8 cellular contexts compared by ENCODE assay signal in the genomic region with DNA sequence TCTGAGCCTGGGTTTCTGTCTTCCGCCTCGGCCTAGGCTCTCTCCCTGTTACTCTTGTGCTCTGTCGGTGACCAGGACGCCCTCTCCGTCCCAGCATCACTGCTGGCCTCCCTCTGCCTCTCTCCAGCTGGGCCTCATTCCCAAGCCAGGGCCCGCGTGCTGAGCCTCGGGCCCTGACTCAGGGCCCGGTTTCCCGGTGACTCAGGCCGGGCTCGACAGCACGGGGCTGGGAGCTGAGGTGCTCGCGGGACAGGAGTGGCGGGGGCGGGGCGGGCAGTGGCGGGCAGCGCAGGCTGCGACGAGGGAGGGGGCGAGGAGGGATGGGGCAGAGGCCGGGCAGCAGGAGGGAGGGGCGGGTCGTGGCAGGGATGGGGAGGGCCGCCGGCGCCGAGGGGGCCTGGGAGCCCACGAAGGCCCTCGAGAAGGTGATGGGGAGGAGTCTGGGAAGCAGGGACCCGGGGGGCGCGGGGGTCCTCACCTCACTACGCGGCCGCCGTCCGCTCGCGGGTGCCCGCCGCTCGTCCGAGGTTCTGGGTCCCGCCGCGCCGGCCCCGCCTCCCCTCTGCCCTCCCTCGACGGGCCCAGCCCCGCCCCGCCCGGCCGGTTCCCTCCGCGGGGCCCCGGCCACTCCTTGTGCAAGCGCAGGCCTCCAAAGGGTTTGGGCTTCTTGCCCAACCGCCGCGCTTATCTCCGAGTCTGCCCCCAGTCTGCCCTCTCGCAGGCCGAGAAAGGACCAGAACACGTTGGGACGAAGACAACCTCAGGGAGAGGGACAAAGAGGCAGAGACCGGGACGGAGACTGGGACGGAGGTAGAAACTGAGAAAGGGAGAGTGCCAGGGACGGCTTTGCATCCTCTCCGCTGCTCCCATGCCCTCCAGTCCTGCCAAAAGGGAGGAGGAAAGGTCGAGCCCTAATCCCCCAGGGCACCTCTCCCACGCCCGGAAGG. TPM values are rescaled to one million over a fixed set of nuclear protein-coding genes. Genes with fewer than 3 reads are reported as not detected.
A peak's percentile ranks its signal among the peaks of the same experiment; 100 is the strongest.
DNase-seq lines count a peak whose midpoint lies in the region; ATAC-seq and TF ChIP-seq lines count a peak whose summit lies in the region.

A gene with protein sequence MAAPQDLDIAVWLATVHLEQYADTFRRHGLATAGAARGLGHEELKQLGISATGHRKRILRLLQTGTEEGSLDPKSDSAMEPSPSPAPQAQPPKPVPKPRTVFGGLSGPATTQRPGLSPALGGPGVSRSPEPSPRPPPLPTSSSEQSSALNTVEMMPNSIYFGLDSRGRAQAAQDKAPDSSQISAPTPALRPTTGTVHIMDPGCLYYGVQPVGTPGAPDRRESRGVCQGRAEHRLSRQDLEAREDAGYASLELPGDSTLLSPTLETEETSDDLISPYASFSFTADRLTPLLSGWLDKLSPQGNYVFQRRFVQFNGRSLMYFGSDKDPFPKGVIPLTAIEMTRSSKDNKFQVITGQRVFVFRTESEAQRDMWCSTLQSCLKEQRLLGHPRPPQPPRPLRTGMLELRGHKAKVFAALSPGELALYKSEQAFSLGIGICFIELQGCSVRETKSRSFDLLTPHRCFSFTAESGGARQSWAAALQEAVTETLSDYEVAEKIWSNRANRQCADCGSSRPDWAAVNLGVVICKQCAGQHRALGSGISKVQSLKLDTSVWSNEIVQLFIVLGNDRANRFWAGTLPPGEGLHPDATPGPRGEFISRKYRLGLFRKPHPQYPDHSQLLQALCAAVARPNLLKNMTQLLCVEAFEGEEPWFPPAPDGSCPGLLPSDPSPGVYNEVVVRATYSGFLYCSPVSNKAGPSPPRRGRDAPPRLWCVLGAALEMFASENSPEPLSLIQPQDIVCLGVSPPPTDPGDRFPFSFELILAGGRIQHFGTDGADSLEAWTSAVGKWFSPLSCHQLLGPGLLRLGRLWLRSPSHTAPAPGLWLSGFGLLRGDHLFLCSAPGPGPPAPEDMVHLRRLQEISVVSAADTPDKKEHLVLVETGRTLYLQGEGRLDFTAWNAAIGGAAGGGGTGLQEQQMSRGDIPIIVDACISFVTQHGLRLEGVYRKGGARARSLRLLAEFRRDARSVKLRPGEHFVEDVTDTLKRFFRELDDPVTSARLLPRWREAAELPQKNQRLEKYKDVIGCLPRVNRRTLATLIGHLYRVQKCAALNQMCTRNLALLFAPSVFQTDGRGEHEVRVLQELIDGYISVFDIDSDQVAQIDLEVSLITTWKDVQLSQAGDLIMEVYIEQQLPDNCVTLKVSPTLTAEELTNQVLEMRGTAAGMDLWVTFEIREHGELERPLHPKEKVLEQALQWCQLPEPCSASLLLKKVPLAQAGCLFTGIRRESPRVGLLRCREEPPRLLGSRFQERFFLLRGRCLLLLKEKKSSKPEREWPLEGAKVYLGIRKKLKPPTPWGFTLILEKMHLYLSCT (N-terminal part only) (minus strand): TSS at position 536 of the 947 bp plus-strand sequence. CDS start 1,744 bp downstream, outside the sequence.

- peak within 1 kb of the TSS; percentile 97 for H3K27ac ChIP-seq in mesodermal cell (ENCODE audit: low read depth, low read length, severe bottlenecking)
- peak within 1 kb of the TSS; percentile 75 to 89 (median 88) for H3K27ac ChIP-seq in stomach

- no peaks in the 10 kb centered on the region for H3K9me3 Mint-ChIP-seq in activated T-cell treated with anti-CD3 and anti-CD28 coated beads, Interleukin-2, amount 50 U/mL, for 4 hours

- no peaks in the 10 kb centered on the region for H3K36me3 Mint-ChIP-seq in activated T-cell treated with anti-CD3 and anti-CD28 coated beads, Interleukin-2, amount 50 U/mL, for 4 hours (ENCODE audit: insufficient read depth)

- peak within 1 kb of the TSS; percentile 75 for H3K4me3 Mint-ChIP-seq in activated T-cell treated with anti-CD3 and anti-CD28 coated beads, Interleukin-2, amount 50 U/mL, for 4 hours

- H3K9me3 ChIP-seq in mesodermal cell (ENCODE audit: control insufficient read depth, low read length) (no peaks in the 10 kb centered on the region), stomach (no peaks in the 10 kb centered on the region)

- H3K4me3 ChIP-seq in mesodermal cell (ENCODE audit: extremely low read depth, insufficient read depth, low read length, poor library complexity, severe bottlenecking): peak within 1 kb of the TSS; percentile 50
- peak within 1 kb of the TSS; percentile 53 to 59 (median 56) for H3K4me3 ChIP-seq in stomach

- TF ChIP-seq POLR2A in erythroblast (IDR thresholded peaks at IDR 0.05; ENCODE audit: low read length) (no peak), stomach (IDR thresholded peaks at IDR 0.05) (no peak)

- H3K27me3 ChIP-seq in stomach: no peaks in the 10 kb centered on the region

- H3K4me1 ChIP-seq in mesodermal cell (ENCODE audit: control insufficient read depth, insufficient read depth, low read length, poor library complexity, severe bottlenecking): peaks cover 31% of the 10 kb centered on the region
- peaks cover 23 to 38% (median 31%) of the 10 kb centered on the region in 4 donors for H3K4me1 ChIP-seq in stomach

- peak; percentile 72 to 77 for ATAC-seq in activated T-cell treated with anti-CD3 and anti-CD28 coated beads, Interleukin-2, amount 50 U/mL, for 4 hours
- ATAC-seq in HG02970 (IDR thresholded peaks at IDR 0.05; ENCODE audit: low FRiP score, unreplicated experiment): no peak

- intact Hi-C loops in stomach (cut with DNase I; ENCODE audit: low total_unique reads): no loop called here

- TF ChIP-seq EP300 in stomach (IDR thresholded peaks at IDR 0.05): no peak

- no peaks in the 10 kb centered on the region for H3K27me3 Mint-ChIP-seq in activated T-cell treated with anti-CD3 and anti-CD28 coated beads, Interleukin-2, amount 50 U/mL, for 4 hours (ENCODE audit: low read depth)

- DNase-seq in GM03348 (ENCODE audit: low spot score) (peak; percentile 90), NCI-H460 (ENCODE audit: extremely low read depth, low read depth) (peak; percentile 55), erythroblast (lab: John Stamatoyannopoulos, UW) (peak; percentile 89 to 90), stomach (peak; percentile 96), KG1 (lab: John Stamatoyannopoulos, UW) (no peak)
- peak; percentile 22 for DNase-seq in activated T-cell treated with anti-CD3 and anti-CD28 coated beads, Interleukin-2, amount 50 U/mL, for 4 hours

- H3K36me3 ChIP-seq in mesodermal cell (ENCODE audit: control insufficient read depth, insufficient read depth, low read length) (peaks cover 23% of the 10 kb centered on the region), stomach (peaks cover 0 to 9% (median 0%) of the 10 kb centered on the region in 4 donors)

- TF ChIP-seq CTCF in stomach (IDR thresholded peaks at IDR 0.05): no peak

- peaks cover 20% of the 10 kb centered on the region for H3K4me1 Mint-ChIP-seq in activated T-cell treated with anti-CD3 and anti-CD28 coated beads, Interleukin-2, amount 50 U/mL, for 4 hours (ENCODE audit: low read depth)

- 4% methylated on average over 43 to 56 of the region's 77 CpGs for WGBS in mesodermal cell (ENCODE audit: insufficient coverage in 2 of 2), 2 experiments
- WGBS in stomach, 5 donors: 2 to 4% (median 4%) methylated on average over 48 to 77 of the region's 77 CpGs

RNA-seq across cellular contexts. Expression of the gene that starts here (rescaled TPM):
- total RNA-seq in NCI-H460 (2014; rRNA removed; shearing (Covaris generic)): 2.9 and 3.7 TPM in 2 replicates
- 6.8 and 7.7 TPM in 2 replicates for polyA plus RNA-seq in NCI-H460 (2014; cell fraction: nucleus; rRNA removed)
- total RNA-seq in activated T-cell treated with anti-CD3 and anti-CD28 coated beads, Interleukin-2, amount 50 U/mL, for 4 hours: 1 to 10 TPM in 2 of 3 donors, under 1 TPM in 1; 0.56 to 2.0 (median 1.1) TPM
- 68.5 TPM for polyA plus RNA-seq in mesodermal cell (2013, experiment 1 of 2)
- polyA plus RNA-seq in mesodermal cell (2013, experiment 2 of 2): 47.6 TPM
- total RNA-seq in stomach: 10 to 100 TPM in 1 of 5 donors, 1 to 10 TPM in 4; 2.3 to 11.9 (median 6.2) TPM
- polyA plus RNA-seq in stomach: 1 to 10 TPM; 4.3 to 6.3 (median 5.0) TPM
